Comparison of ENCODE assay signal across 19 cellular contexts in genomic region chr10:11478807-11479206, GRCh38.
"Had no signal": no experiment of that assay in that cellular context is flagged by ENCODE, and none has a peak within 500 bp of the region (broad histone marks: within the 10 kb centered on the region; RNA-seq: fewer than 3 reads in every experiment).

No MANE protein-coding gene starts in this region.

- H3K36me3 ChIP-seq: left lung had no signal

- H3K4me1 ChIP-seq: left lung had no signal

- DNase-seq: activated CD4-positive, alpha-beta memory T cell treated with anti-CD3 and anti-CD28 coated beads, Interleukin-2, amount 10 ng/mL, durations not matched to agents 7 days and 5 days; activated CD4-positive, alpha-beta T cell treated with anti-CD3 and anti-CD28 coated beads for 4 hours; activated effector memory CD4-positive, alpha-beta T cell treated with anti-CD3 and anti-CD28 coated beads, Interleukin-2, amount 50 U/mL, for 16 hours; activated T-cell treated with anti-CD3 and anti-CD28 coated beads, Interleukin-2, amount 50 U/mL, for 4 hours; aorta; effector memory CD8-positive, alpha-beta T cell; left lung; mucosa of descending colon; natural killer cell; posterior cingulate gyrus; retina; stimulated activated CD4-positive, alpha-beta T cell treated with anti-CD3 and anti-CD28 coated beads, Interleukin-2, amount 100 ng/mL, for 48 hours; stimulated activated naive CD8-positive, alpha-beta T cell treated with anti-CD3 and anti-CD28 coated beads, Interleukin-15, Interleukin-2, amounts not matched to agents 100 U/mL and 50 U/mL, for 24 hours; T-helper 9 cell had no signal

- H3K4me3 ChIP-seq: hepatocyte, left lung, mucosa of descending colon, SK-N-MC had no signal

- H3K4me3 Mint-ChIP-seq: activated CD4-positive, alpha-beta memory T cell treated with anti-CD3 and anti-CD28 coated beads, Interleukin-2, amount 10 ng/mL, durations not matched to agents 7 days and 5 days; activated naive CD8-positive, alpha-beta T cell; activated T-cell treated with anti-CD3 and anti-CD28 coated beads, Interleukin-2, amount 50 U/mL, for 4 hours; dendritic cell treated with granulocyte-macrophage colony-stimulating factor and Interleukin-4, amounts not matched to agents 40 ng/mL and 50 ng/mL, for 4 days; effector memory CD8-positive, alpha-beta T cell; natural killer cell had no signal

- H3K27me3 Mint-ChIP-seq: activated CD4-positive, alpha-beta memory T cell treated with anti-CD3 and anti-CD28 coated beads, Interleukin-2, amount 10 ng/mL, durations not matched to agents 7 days and 5 days; activated naive CD8-positive, alpha-beta T cell; dendritic cell treated with granulocyte-macrophage colony-stimulating factor and Interleukin-4, amounts not matched to agents 40 ng/mL and 50 ng/mL, for 4 days had no signal

- H3K9me3 ChIP-seq: left lung, mucosa of descending colon had no signal

- H3K27ac Mint-ChIP-seq: activated CD4-positive, alpha-beta memory T cell treated with anti-CD3 and anti-CD28 coated beads, Interleukin-2, amount 10 ng/mL, durations not matched to agents 7 days and 5 days; dendritic cell treated with granulocyte-macrophage colony-stimulating factor and Interleukin-4, amounts not matched to agents 40 ng/mL and 50 ng/mL, for 4 days had no signal

- ATAC-seq: activated T-cell treated with anti-CD3 and anti-CD28 coated beads, Interleukin-2, amount 50 U/mL, for 4 hours; effector memory CD8-positive, alpha-beta T cell; left lung; mucosa of descending colon; natural killer cell; stimulated activated naive CD8-positive, alpha-beta T cell treated with anti-CD3 and anti-CD28 coated beads, Interleukin-15, Interleukin-2, amounts not matched to agents 100 U/mL and 50 U/mL, for 24 hours had no signal

- H3K9me3 Mint-ChIP-seq: activated CD4-positive, alpha-beta memory T cell treated with anti-CD3 and anti-CD28 coated beads, Interleukin-2, amount 10 ng/mL, durations not matched to agents 7 days and 5 days; activated T-cell treated with anti-CD3 and anti-CD28 coated beads, Interleukin-2, amount 50 U/mL, for 4 hours; dendritic cell treated with granulocyte-macrophage colony-stimulating factor and Interleukin-4, amounts not matched to agents 40 ng/mL and 50 ng/mL, for 4 days; effector memory CD8-positive, alpha-beta T cell; natural killer cell had no signal

- H3K27ac ChIP-seq: epithelial cell of prostate, hepatocyte, left lung, SK-N-MC had no signal

- H3K27me3 ChIP-seq: hepatocyte, left lung had no signal

- H3K36me3 Mint-ChIP-seq: natural killer cell had no signal
